ENCODE assay signal across 17 cellular contexts in the genomic region with DNA sequence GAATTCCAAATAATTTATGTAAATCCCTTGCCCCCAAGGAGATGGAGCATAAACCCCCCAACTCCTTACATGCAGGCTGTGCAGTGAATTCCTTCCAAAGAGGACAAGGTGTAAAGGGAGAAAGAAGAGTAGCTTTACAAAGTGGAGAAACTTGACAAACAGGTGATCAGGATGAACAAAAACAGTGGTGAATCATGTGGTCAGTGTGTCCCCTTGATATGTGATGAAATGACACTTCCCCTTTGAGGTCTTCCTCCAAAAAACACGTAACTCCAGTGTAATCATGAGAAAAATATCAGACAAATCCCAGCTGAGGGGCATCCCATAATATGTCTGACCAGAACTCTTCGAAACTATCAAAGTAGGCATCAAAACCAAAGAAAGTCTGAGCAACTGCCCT.
"Had no signal": no experiment of that assay in that cellular context is flagged by ENCODE, and none has a peak within 500 bp of the region (broad histone marks: within the 10 kb centered on the region; RNA-seq: fewer than 3 reads in every experiment).

No MANE protein-coding gene starts in this region.

- ATAC-seq: activated CD4-positive, CD25-positive, alpha-beta regulatory T cell treated with anti-CD3 and anti-CD28 coated beads, Interleukin-2, amount 50 U/mL, for 24 hours; lower lobe of right lung; mucosa of descending colon; natural killer cell; sciatic nerve; stimulated activated memory B cell treated with anti-CD40 and anti-IgM and Interleukin-4, amounts not matched to agents 10 μg/mL and 1 μg/mL and 100 μg/mL, for 72 hours had no signal

- H3K27ac ChIP-seq: lower lobe of right lung, spleen, tibial nerve had no signal

- H3K9me3 ChIP-seq: lower lobe of right lung, mucosa of descending colon, spleen, tibial nerve had no signal

- H3K4me1 Mint-ChIP-seq: endodermal cell; natural killer cell; stimulated activated memory B cell treated with anti-CD40 and anti-IgM and Interleukin-4, amounts not matched to agents 10 μg/mL and 1 μg/mL and 100 μg/mL, for 72 hours had no signal

- H3K4me1 ChIP-seq: lower lobe of right lung, spleen, tibial nerve had no signal

- H3K4me3 Mint-ChIP-seq: activated naive CD8-positive, alpha-beta T cell; activated T-cell treated with anti-CD3 and anti-CD28 coated beads, Interleukin-2, amount 50 U/mL, for 24 hours; dendritic cell treated with granulocyte-macrophage colony-stimulating factor and Interleukin-4, amounts not matched to agents 40 ng/mL and 50 ng/mL, for 4 days; endodermal cell; natural killer cell; stimulated activated memory B cell treated with anti-CD40 and anti-IgM and Interleukin-4, amounts not matched to agents 10 μg/mL and 1 μg/mL and 100 μg/mL, for 72 hours had no signal

- H3K4me3 ChIP-seq: lower lobe of right lung, mucosa of descending colon, spleen, tibial nerve had no signal

- H3K27me3 ChIP-seq: spleen, tibial nerve had no signal

- H3K36me3 Mint-ChIP-seq: activated naive CD8-positive, alpha-beta T cell; natural killer cell had no signal

- H3K9me3 Mint-ChIP-seq: activated T-cell treated with anti-CD3 and anti-CD28 coated beads, Interleukin-2, amount 50 U/mL, for 24 hours; dendritic cell treated with granulocyte-macrophage colony-stimulating factor and Interleukin-4, amounts not matched to agents 40 ng/mL and 50 ng/mL, for 4 days; endodermal cell; natural killer cell; stimulated activated memory B cell treated with anti-CD40 and anti-IgM and Interleukin-4, amounts not matched to agents 10 μg/mL and 1 μg/mL and 100 μg/mL, for 72 hours had no signal

- H3K27me3 Mint-ChIP-seq: activated naive CD8-positive, alpha-beta T cell; activated T-cell treated with anti-CD3 and anti-CD28 coated beads, Interleukin-2, amount 50 U/mL, for 24 hours; dendritic cell treated with granulocyte-macrophage colony-stimulating factor and Interleukin-4, amounts not matched to agents 40 ng/mL and 50 ng/mL, for 4 days; stimulated activated memory B cell treated with anti-CD40 and anti-IgM and Interleukin-4, amounts not matched to agents 10 μg/mL and 1 μg/mL and 100 μg/mL, for 72 hours had no signal

- DNase-seq: activated CD4-positive, alpha-beta T cell treated with anti-CD3 and anti-CD28 coated beads, Interleukin-2, amount 50 U/mL, for 4 hours; activated T-cell treated with anti-CD3 and anti-CD28 coated beads, Interleukin-2, amount 50 U/mL, for 24 hours; anterior cingulate cortex; cerebellar nuclear complex; endodermal cell; lower lobe of right lung; mucosa of descending colon; natural killer cell; spleen; stimulated activated CD4-positive, alpha-beta T cell treated with anti-CD3 and anti-CD28 coated beads, Interleukin-1b, Interleukin-23, amount 100 ng/mL, for 48 hours; T-helper 1 cell had no signal

- H3K27ac Mint-ChIP-seq: activated naive CD8-positive, alpha-beta T cell; activated T-cell treated with anti-CD3 and anti-CD28 coated beads, Interleukin-2, amount 50 U/mL, for 24 hours; dendritic cell treated with granulocyte-macrophage colony-stimulating factor and Interleukin-4, amounts not matched to agents 40 ng/mL and 50 ng/mL, for 4 days; endodermal cell; natural killer cell; stimulated activated memory B cell treated with anti-CD40 and anti-IgM and Interleukin-4, amounts not matched to agents 10 μg/mL and 1 μg/mL and 100 μg/mL, for 72 hours had no signal
